Comparison of ENCODE assay signal across 17 cellular contexts in genomic region chr10:78472542-78472890, GRCh38.
DNase-seq lines count a peak whose midpoint lies in the region; ATAC-seq and TF ChIP-seq lines count a peak whose summit lies in the region.
"Had no signal": no experiment of that assay in that cellular context is flagged by ENCODE, and none has a peak within 500 bp of the region (broad histone marks: within the 10 kb centered on the region; RNA-seq: fewer than 3 reads in every experiment).

No MANE protein-coding gene starts in this region.

- intact Hi-C loops in prostate gland (cut with DNase I) (no loop called here), body of pancreas (cut with DNase I) (no loop called here)

- no peak for ATAC-seq in body of pancreas

- H3K4me3 ChIP-seq in SK-N-SH (ENCODE audit: low read depth in 2 of 2, low read length in 1 of 2) (no peak overlapping the region), prostate gland (no peak overlapping the region), body of pancreas (no peak overlapping the region), GM23248 (no peak overlapping the region)
- H3K4me3 ChIP-seq: BLaER1 treated with 17β-estradiol and CSF1 and Interleukin-3, amounts not matched to agents 10 nM and 100 nM had no signal

- TF ChIP-seq EP300 in SK-N-SH (IDR thresholded peaks at IDR 0.05; ENCODE audit: borderline replicate concordance in 1 of 2, low read depth in 1 of 2, low read length in 1 of 2): no peak

- no peaks in the 10 kb centered on the region for H3K9me3 ChIP-seq in SK-N-SH
- no peaks in the 10 kb centered on the region for H3K9me3 ChIP-seq in prostate gland
- no peaks in the 10 kb centered on the region for H3K9me3 ChIP-seq in body of pancreas
- H3K9me3 ChIP-seq in GM23248 (ENCODE audit: low read depth): no peaks in the 10 kb centered on the region

- no peak for TF ChIP-seq CTCF in GM13977 (IDR thresholded peaks at IDR 0.05; ENCODE audit: extremely low read depth, insufficient read depth, missing control alignments)
- no peak for TF ChIP-seq CTCF in SK-N-SH (IDR thresholded peaks at IDR 0.05)
- no peak for TF ChIP-seq CTCF in prostate gland (IDR thresholded peaks at IDR 0.05)
- TF ChIP-seq CTCF in body of pancreas (IDR thresholded peaks at IDR 0.05): no peak

- 44% methylated on average over 7 of the region's 7 CpGs for WGBS in SK-N-SH (ENCODE audit: low lambda C conversion rate)
- WGBS in prostate gland: 71% methylated on average over 7 of the region's 7 CpGs
- WGBS in body of pancreas, 2 donors: 71 to 75% methylated on average over 4 to 7 of the region's 7 CpGs
- WGBS in GM23248 (ENCODE audit: low coverage in 1 of 2, low lambda C conversion rate in 2 of 2, missing lambda C conversion rate in 2 of 2), 2 experiments: 70 to 72% methylated on average over 5 to 7 of the region's 7 CpGs

- DNase-seq in GM13977 (ENCODE audit: low spot score): peak; percentile 1
- DNase-seq in SK-N-SH: peak; percentile 69
- DNase-seq in iPS-NIHi7 (ENCODE audit: extremely low spot score): peak; percentile 34
- DNase-seq in prostate gland (ENCODE audit: low spot score): peak; percentile 1
- DNase-seq in body of pancreas: no peak
- DNase-seq in HCEC 1CT: no peak
- DNase-seq in GM23248: no peak
- DNase-seq: activated CD4-positive, CD25-positive, alpha-beta regulatory T cell; activated gamma-delta T cell; DMS79; erythroblast; glutamatergic neuron; naive B cell; NCI-H2081; NK-92 treated with Interleukin-12 subunit alpha and Interleukin-12 subunit beta, amount 100 ng/mL, for 24 hours; stimulated activated CD4-positive, alpha-beta T cell treated with anti-CD3 and anti-CD28 coated beads, Interleukin-1b, Interleukin-23, amount 100 ng/mL, for 48 hours had no signal

- CTCF ChIA-PET in SK-N-SH (lab: Yijun Ruan, JAX): interaction anchor here (0.6 to 2.3 kb wide), 13 partner anchors 9 to 722 kb away, joined by 3 to 11 read pairs (median 4); no protein-coding TSS in a partner anchor

- H3K79me2 ChIP-seq in SK-N-SH (ENCODE audit: insufficient read depth) (no peaks in the 10 kb centered on the region), GM23248 (ENCODE audit: insufficient read depth) (no peaks in the 10 kb centered on the region)

- H3K4me2 ChIP-seq in SK-N-SH: no peak overlapping the region
- no peak overlapping the region for H3K4me2 ChIP-seq in GM23248 (ENCODE audit: unreplicated experiment)
- H3K4me2 ChIP-seq: BLaER1 treated with 17β-estradiol and CSF1 and Interleukin-3, amounts not matched to agents 10 nM and 100 nM had no signal

- no peak overlapping the region for H3K9ac ChIP-seq in SK-N-SH
- H3K9ac ChIP-seq in GM23248: no peak overlapping the region
- H3K9ac ChIP-seq: BLaER1 treated with 17β-estradiol and CSF1 and Interleukin-3, amounts not matched to agents 10 nM and 100 nM had no signal

- H3K9me2 ChIP-seq in SK-N-SH (no peaks in the 10 kb centered on the region), GM23248 (ENCODE audit: insufficient read depth) (no peaks in the 10 kb centered on the region)

- H3K27ac ChIP-seq in SK-N-SH (ENCODE audit: low read depth in 2 of 2, low read length in 1 of 2) (peak overlapping the region in 1 of 2 experiments; percentile 100; a peak in 3 of 4 replicates), prostate gland (no peak overlapping the region), body of pancreas (no peak overlapping the region), GM23248 (no peak overlapping the region)
- H3K27ac ChIP-seq: BLaER1 treated with 17β-estradiol and CSF1 and Interleukin-3, amounts not matched to agents 10 nM and 100 nM had no signal

- H3F3A ChIP-seq in SK-N-SH (replicated peaks; ENCODE audit: insufficient read depth): no peaks in the 10 kb centered on the region
- no peaks in the 10 kb centered on the region for H3F3A ChIP-seq in GM23248 (ENCODE audit: insufficient read depth)

- no peaks in the 10 kb centered on the region for H4K20me1 ChIP-seq in SK-N-SH (ENCODE audit: insufficient read depth)
- H4K20me1 ChIP-seq in GM23248 (ENCODE audit: insufficient read depth): no peaks in the 10 kb centered on the region
- H4K20me1 ChIP-seq: BLaER1 treated with 17β-estradiol and CSF1 and Interleukin-3, amounts not matched to agents 10 nM and 100 nM had no signal

- TF ChIP-seq POLR2A in prostate gland (IDR thresholded peaks at IDR 0.05): no peak
- TF ChIP-seq POLR2A in body of pancreas (IDR thresholded peaks at IDR 0.05): no peak

- H3K27me3 ChIP-seq in SK-N-SH (ENCODE audit: insufficient read depth) (no peaks in the 10 kb centered on the region), prostate gland (replicated peaks; ENCODE audit: insufficient read depth) (no peaks in the 10 kb centered on the region), body of pancreas (no peaks in the 10 kb centered on the region), GM23248 (replicated peaks; ENCODE audit: insufficient read depth) (peaks cover 11% of the 10 kb centered on the region)
- H3K27me3 ChIP-seq: BLaER1 treated with 17β-estradiol and CSF1 and Interleukin-3, amounts not matched to agents 10 nM and 100 nM had no signal

- no peaks in the 10 kb centered on the region for H3K36me3 ChIP-seq in SK-N-SH (replicated peaks in 1 of 2; ENCODE audit: control insufficient read depth in 1 of 2, insufficient read depth in 2 of 2, low read length in 1 of 2)
- no peaks in the 10 kb centered on the region for H3K36me3 ChIP-seq in prostate gland
- H3K36me3 ChIP-seq in body of pancreas (replicated peaks in 1 of 2; ENCODE audit: insufficient read depth in 1 of 2, low read depth in 2 of 2): no peaks in the 10 kb centered on the region
- no peaks in the 10 kb centered on the region for H3K36me3 ChIP-seq in GM23248 (ENCODE audit: low read depth)
- H3K36me3 ChIP-seq: BLaER1 treated with 17β-estradiol and CSF1 and Interleukin-3, amounts not matched to agents 10 nM and 100 nM had no signal

- H3K4me1 ChIP-seq in SK-N-SH (ENCODE audit: control insufficient read depth in 1 of 2, insufficient read depth in 2 of 2, low read depth in 1 of 2, low read length in 1 of 2): peaks cover 0 to 63% of the 10 kb centered on the region in 2 experiments; a peak in 2 of 4 replicates
- no peaks in the 10 kb centered on the region for H3K4me1 ChIP-seq in prostate gland (replicated peaks)
- H3K4me1 ChIP-seq in body of pancreas: no peaks in the 10 kb centered on the region
- H3K4me1 ChIP-seq in GM23248 (ENCODE audit: insufficient read depth): no peaks in the 10 kb centered on the region

- no peak; the same call in 1 of the 2 replicates for TF ChIP-seq RAD21 in SK-N-SH (IDR thresholded peaks at IDR 0.05; ENCODE audit: low read length)

- in situ Hi-C loops in GM13977 (cut with MboI; ENCODE audit: low pct_unique_long_range_greater_than_20kb, low sequenced_read_pairs, unreplicated experiment): no loop called here
- in situ Hi-C loops in GM23248 (cut with MboI): no loop called here

- H2AFZ ChIP-seq in SK-N-SH (ENCODE audit: low read depth) (no peak overlapping the region), GM23248 (no peak overlapping the region)

- POLR2A ChIA-PET in SK-N-SH (lab: Yijun Ruan, JAX): interaction anchor here (0.7 to 2.9 kb wide), 13 partner anchors 21 to 660 kb away, joined by 3 to 25 read pairs (median 4); no protein-coding TSS in a partner anchor

TF ChIP-seq in SK-N-SH, 30 proteins besides CTCF, POLR2A, EP300 and RAD21:
- TF ChIP-seq FOXJ3 (CRISPR knock-in tag; IDR thresholded peaks at IDR 0.05) (no peak), CHD2 (IDR thresholded peaks at IDR 0.05; ENCODE audit: low read length, partially characterized antibody) (no peak), MXI1 (IDR thresholded peaks at IDR 0.05; ENCODE audit: low read depth, low read length) (no peak; the same call in 1 of the 2 replicates), SIN3A (IDR thresholded peaks at IDR 0.05; ENCODE audit: borderline replicate concordance, low read depth, low read length) (no peak), RXRA (IDR thresholded peaks at IDR 0.05; ENCODE audit: borderline replicate concordance, low read depth) (no peak), EZH2phosphoT487 (IDR thresholded peaks at IDR 0.05; ENCODE audit: borderline replicate concordance, low read depth) (no peak), JUND (IDR thresholded peaks at IDR 0.05) (no peak), RCOR1 (IDR thresholded peaks at IDR 0.05; ENCODE audit: low read length) (no peak), ELF1 (IDR thresholded peaks at IDR 0.05) (no peak), TCF12 (IDR thresholded peaks at IDR 0.05) (no peak), NFIC (IDR thresholded peaks at IDR 0.05; ENCODE audit: borderline replicate concordance) (no peak), GATA2 (CRISPR knock-in tag; IDR thresholded peaks at IDR 0.05) (no peak), YY1 (IDR thresholded peaks at IDR 0.05; ENCODE audit: low read depth) (no peak), MEF2A (IDR thresholded peaks at IDR 0.05; ENCODE audit: borderline replicate concordance, low read depth) (no peak), FOSL2 (IDR thresholded peaks at IDR 0.05; ENCODE audit: borderline replicate concordance, low read depth) (no peak), SMC3 (IDR thresholded peaks at IDR 0.05; ENCODE audit: low read depth, low read length) (no peak), RFX5 (IDR thresholded peaks at IDR 0.05; ENCODE audit: low read length) (no peak)
- TF ChIP-seq, protein P1, sequence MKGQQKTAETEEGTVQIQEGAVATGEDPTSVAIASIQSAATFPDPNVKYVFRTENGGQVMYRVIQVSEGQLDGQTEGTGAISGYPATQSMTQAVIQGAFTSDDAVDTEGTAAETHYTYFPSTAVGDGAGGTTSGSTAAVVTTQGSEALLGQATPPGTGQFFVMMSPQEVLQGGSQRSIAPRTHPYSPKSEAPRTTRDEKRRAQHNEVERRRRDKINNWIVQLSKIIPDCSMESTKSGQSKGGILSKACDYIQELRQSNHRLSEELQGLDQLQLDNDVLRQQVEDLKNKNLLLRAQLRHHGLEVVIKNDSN (IDR thresholded peaks at IDR 0.05; ENCODE audit: borderline replicate concordance, low read depth): no peak

Comparison
In these comparisons a context has a peak if more than half of its experiments do, and no peak if none do; other contexts are left out.
1. DNase-seq: peak in GM13977 (single experiment), SK-N-SH (single experiment), iPS-NIHi7 (single experiment) and prostate gland (single experiment); none in body of pancreas (0 of 4), HCEC 1CT (single experiment) and GM23248 (single experiment).